ENCODE assay signal across 8 cellular contexts in genomic region chr11:62856333-62856910, GRCh38. TPM values are rescaled to one million over a fixed set of nuclear protein-coding genes. Genes with fewer than 3 reads are reported as not detected.
A peak's percentile ranks its signal among the peaks of the same experiment; 100 is the strongest.
DNase-seq lines count a peak whose midpoint lies in the region; ATAC-seq and TF ChIP-seq lines count a peak whose summit lies in the region.

No MANE protein-coding gene starts in this region.

- H3K27ac Mint-ChIP-seq in T-helper 17 cell = peak overlapping the region; percentile 98
- H3K27ac Mint-ChIP-seq in glutamatergic neuron (ENCODE audit: unreplicated experiment) = peak overlapping the region; percentile 99

- H3K4me3 ChIP-seq in skeletal muscle satellite cell (ENCODE audit: low read length) = peak overlapping the region; percentile 83

- peak overlapping the region; percentile 90 for H3K4me2 ChIP-seq in skeletal muscle satellite cell (ENCODE audit: low read length)

- peaks cover 39% of the 10 kb centered on the region for H3K36me3 ChIP-seq in skeletal muscle satellite cell (ENCODE audit: insufficient read depth, low read length)

- no peak for DNase-seq in activated T-cell treated with anti-CD3 and anti-CD28 coated beads, Interleukin-2, amount 50 U/mL, for 4 hours
- DNase-seq in activated T-cell treated with anti-CD3 and anti-CD28 coated beads, Interleukin-2, amount 50 U/mL, for 1 hour = no peak
- DNase-seq in T-helper 17 cell (no peak), glutamatergic neuron (no peak), GF-D8 (lab: John Stamatoyannopoulos, UW) (no peak), NOMO-1 treated with DMSO at 0.1 percent for 48 hours (lab: John Stamatoyannopoulos, UW; ENCODE audit: unreplicated experiment) (no peak), omental fat pad (ENCODE audit: low spot score) (no peak)

- peaks cover 40% of the 10 kb centered on the region for H3K36me3 Mint-ChIP-seq in activated T-cell treated with anti-CD3 and anti-CD28 coated beads, Interleukin-2, amount 50 U/mL, for 4 hours (ENCODE audit: insufficient read depth)
- H3K36me3 Mint-ChIP-seq in T-helper 17 cell (ENCODE audit: low read depth) = peaks cover 8% of the 10 kb centered on the region
- peaks cover 3% of the 10 kb centered on the region for H3K36me3 Mint-ChIP-seq in glutamatergic neuron (ENCODE audit: unreplicated experiment)

- H3K9me3 Mint-ChIP-seq in activated T-cell treated with anti-CD3 and anti-CD28 coated beads, Interleukin-2, amount 50 U/mL, for 4 hours = no peaks in the 10 kb centered on the region
- peaks cover 19% of the 10 kb centered on the region for H3K9me3 Mint-ChIP-seq in glutamatergic neuron (ENCODE audit: unreplicated experiment)

- H3K27me3 ChIP-seq in skeletal muscle satellite cell (ENCODE audit: control insufficient read depth, insufficient read depth, low read length) = no peaks in the 10 kb centered on the region

- H3K27me3 Mint-ChIP-seq in activated T-cell treated with anti-CD3 and anti-CD28 coated beads, Interleukin-2, amount 50 U/mL, for 4 hours (ENCODE audit: low read depth) = no peaks in the 10 kb centered on the region
- H3K27me3 Mint-ChIP-seq in T-helper 17 cell (no peaks in the 10 kb centered on the region), glutamatergic neuron (ENCODE audit: unreplicated experiment) (peaks cover 21% of the 10 kb centered on the region)

- H3K9me3 ChIP-seq in T-helper 17 cell (ENCODE audit: control insufficient read depth, low read length, poor library complexity, severe bottlenecking) = no peaks in the 10 kb centered on the region
- H3K9me3 ChIP-seq in skeletal muscle satellite cell (replicated peaks; ENCODE audit: low read length) = no peaks in the 10 kb centered on the region

- no peak for ATAC-seq in activated T-cell treated with anti-CD3 and anti-CD28 coated beads, Interleukin-2, amount 50 U/mL, for 4 hours
- ATAC-seq in T-helper 17 cell (peak; percentile 15), omental fat pad (ENCODE audit: low FRiP score) (no peak)

- peaks cover 48% of the 10 kb centered on the region for H3K4me1 Mint-ChIP-seq in activated T-cell treated with anti-CD3 and anti-CD28 coated beads, Interleukin-2, amount 50 U/mL, for 4 hours (ENCODE audit: low read depth)
- H3K4me1 Mint-ChIP-seq in T-helper 17 cell (peaks cover 52% of the 10 kb centered on the region), glutamatergic neuron (ENCODE audit: low read depth, unreplicated experiment) (peaks cover 35% of the 10 kb centered on the region)

- H3K4me1 ChIP-seq in skeletal muscle satellite cell (ENCODE audit: control insufficient read depth, insufficient read depth, low read length) = peaks cover 29% of the 10 kb centered on the region

- H3K9ac ChIP-seq in skeletal muscle satellite cell (ENCODE audit: low read depth, low read length) = peak overlapping the region; percentile 87

- TF ChIP-seq CTCF in glutamatergic neuron (IDR thresholded peaks at IDR 0.05; ENCODE audit: partially characterized antibody, unreplicated experiment) = no peak
- no peak for TF ChIP-seq CTCF in omental fat pad (IDR thresholded peaks at IDR 0.05)

- peak overlapping the region; percentile 97 for H3K4me3 Mint-ChIP-seq in activated T-cell treated with anti-CD3 and anti-CD28 coated beads, Interleukin-2, amount 50 U/mL, for 4 hours
- H3K4me3 Mint-ChIP-seq in T-helper 17 cell = peak overlapping the region; percentile 95
- H3K4me3 Mint-ChIP-seq in glutamatergic neuron (ENCODE audit: unreplicated experiment) = peak overlapping the region; percentile 94

RNA-seq across cellular contexts. Expression of gene WDR74, which starts 17.0 kb away (rescaled TPM):
- 100 to 1,000 TPM; 228 to 254 (median 235) TPM for total RNA-seq in activated T-cell treated with anti-CD3 and anti-CD28 coated beads, Interleukin-2, amount 50 U/mL, for 4 hours
- total RNA-seq in T-helper 17 cell = 100 to 1,000 TPM; 146 to 163 TPM
- 69.0 TPM for total RNA-seq in glutamatergic neuron (ENCODE audit: unreplicated experiment)
- total RNA-seq in skeletal muscle satellite cell (2012; rRNA removed) = 44.9 and 45.4 TPM in 2 replicates
- total RNA-seq in omental fat pad = 100 to 1,000 TPM in 1 of 4 donors, 10 to 100 TPM in 3; 32.3 to 138 (median 40.8) TPM

RNA-seq across cellular contexts. Expression of gene TEX54, which starts 23.8 kb away (rescaled TPM):
- under 1 TPM; 0.63 to 0.92 (median 0.89) TPM for total RNA-seq in activated T-cell treated with anti-CD3 and anti-CD28 coated beads, Interleukin-2, amount 50 U/mL, for 4 hours
- total RNA-seq in T-helper 17 cell (not detected), glutamatergic neuron (ENCODE audit: unreplicated experiment) (1.0 TPM), omental fat pad (not detected)
- total RNA-seq in skeletal muscle satellite cell (2012; rRNA removed) = not detected in 2 replicates

RNA-seq across cellular contexts. Expression of gene SLC3A2, which starts 24.3 kb away (rescaled TPM):
- 100 to 1,000 TPM; 580 to 683 (median 586) TPM for total RNA-seq in activated T-cell treated with anti-CD3 and anti-CD28 coated beads, Interleukin-2, amount 50 U/mL, for 4 hours
- total RNA-seq in T-helper 17 cell (100 to 1,000 TPM; 233 to 240 TPM), glutamatergic neuron (ENCODE audit: unreplicated experiment) (221 TPM), omental fat pad (100 to 1,000 TPM; 110 to 239 (median 191) TPM)
- 141 and 185 TPM in 2 replicates for total RNA-seq in skeletal muscle satellite cell (2012; rRNA removed)

RNA-seq across cellular contexts. Expression of gene STX5, which starts 24.6 kb away (rescaled TPM):
- total RNA-seq in activated T-cell treated with anti-CD3 and anti-CD28 coated beads, Interleukin-2, amount 50 U/mL, for 4 hours = 10 to 100 TPM; 22.3 to 31.6 (median 28.4) TPM
- total RNA-seq in T-helper 17 cell (100 to 1,000 TPM; 103 to 119 TPM), glutamatergic neuron (ENCODE audit: unreplicated experiment) (40.7 TPM), omental fat pad (10 to 100 TPM; 32.2 to 43.1 (median 37.4) TPM)
- total RNA-seq in skeletal muscle satellite cell (2012; rRNA removed) = 21.0 and 29.1 TPM in 2 replicates

RNA-seq across cellular contexts. Expression of gene NXF1, which starts 51.2 kb away (rescaled TPM):
- 100 to 1,000 TPM; 138 to 180 (median 158) TPM for total RNA-seq in activated T-cell treated with anti-CD3 and anti-CD28 coated beads, Interleukin-2, amount 50 U/mL, for 4 hours
- 100 to 1,000 TPM; 271 to 305 TPM for total RNA-seq in T-helper 17 cell
- 104 TPM for total RNA-seq in glutamatergic neuron (ENCODE audit: unreplicated experiment)
- total RNA-seq in skeletal muscle satellite cell (2012; rRNA removed) = 21.5 and 27.1 TPM in 2 replicates
- total RNA-seq in omental fat pad = 100 to 1,000 TPM in 1 of 4 donors, 10 to 100 TPM in 3; 51.9 to 101 (median 78.3) TPM
